In genomic region chr22:50224071-50224470, GRCh38 we compare ENCODE assay signal across 15 cellular contexts. TPM values are rescaled to one million over a fixed set of nuclear protein-coding genes. Genes with fewer than 3 reads are reported as not detected.
DNase-seq lines count a peak whose midpoint lies in the region; ATAC-seq and TF ChIP-seq lines count a peak whose summit lies in the region.
"Had no signal": no experiment of that assay in that cellular context is flagged by ENCODE, and none has a peak within 500 bp of the region (broad histone marks: within the 10 kb centered on the region; RNA-seq: fewer than 3 reads in every experiment).

No MANE protein-coding gene starts in this region.

- no peak overlapping the region for H3K4me3 ChIP-seq in neural progenitor cell
- no peak overlapping the region for H3K4me3 ChIP-seq in H7 (ENCODE audit: insufficient read depth, low read depth, low read length)

- H3K4me1 Mint-ChIP-seq in activated CD8-positive, alpha-beta memory T cell treated with anti-CD3 and anti-CD28 coated beads, Interleukin-2, amount 10 ng/mL, durations not matched to agents 7 days and 5 days: no peaks in the 10 kb centered on the region
- H3K4me1 Mint-ChIP-seq in endothelial cell (ENCODE audit: unreplicated experiment) (no peaks in the 10 kb centered on the region), neural progenitor cell (no peaks in the 10 kb centered on the region)

- H3K4me2 ChIP-seq in neural progenitor cell: no peak overlapping the region

- no peak overlapping the region for H2AFZ ChIP-seq in neural progenitor cell (replicated peaks)

- no peak overlapping the region for H3K4me3 Mint-ChIP-seq in activated CD8-positive, alpha-beta memory T cell treated with anti-CD3 and anti-CD28 coated beads, Interleukin-2, amount 10 ng/mL, durations not matched to agents 7 days and 5 days
- H3K4me3 Mint-ChIP-seq in endothelial cell (ENCODE audit: unreplicated experiment): peak overlapping the region; percentile 49
- H3K4me3 Mint-ChIP-seq in neural progenitor cell: peak overlapping the region; percentile 39
- H3K4me3 Mint-ChIP-seq: CD14-positive monocyte; CD8-positive, alpha-beta memory T cell; HFFc6 had no signal

- H3K27me3 ChIP-seq in neural progenitor cell (no peaks in the 10 kb centered on the region), H7 (ENCODE audit: control insufficient read depth, insufficient read depth, low read length) (no peaks in the 10 kb centered on the region)

- H3K4me1 ChIP-seq in neural progenitor cell: no peaks in the 10 kb centered on the region
- H3K4me1 ChIP-seq: Caco-2 had no signal

- no peaks in the 10 kb centered on the region for H3K36me3 ChIP-seq in neural progenitor cell
- peaks cover 1% of the 10 kb centered on the region for H3K36me3 ChIP-seq in H7 (replicated peaks; ENCODE audit: control insufficient read depth, insufficient read depth, low read length)

- peaks cover 15% of the 10 kb centered on the region for H3K36me3 Mint-ChIP-seq in activated CD8-positive, alpha-beta memory T cell treated with anti-CD3 and anti-CD28 coated beads, Interleukin-2, amount 10 ng/mL, durations not matched to agents 7 days and 5 days
- H3K36me3 Mint-ChIP-seq in endothelial cell (ENCODE audit: low read depth, unreplicated experiment): peaks cover 18% of the 10 kb centered on the region
- H3K36me3 Mint-ChIP-seq in neural progenitor cell: peaks cover 6% of the 10 kb centered on the region

- peak overlapping the region; percentile 9 for H3K27ac Mint-ChIP-seq in activated CD8-positive, alpha-beta memory T cell treated with anti-CD3 and anti-CD28 coated beads, Interleukin-2, amount 10 ng/mL, durations not matched to agents 7 days and 5 days
- H3K27ac Mint-ChIP-seq in endothelial cell (ENCODE audit: unreplicated experiment) (no peak overlapping the region), neural progenitor cell (no peak overlapping the region)
- H3K27ac Mint-ChIP-seq: CD14-positive monocyte, HFFc6 had no signal

- no peak overlapping the region for H3K27ac ChIP-seq in neural progenitor cell
- H3K27ac ChIP-seq: 22Rv1, HL-60 had no signal

- no peak overlapping the region for H3K9ac ChIP-seq in neural progenitor cell

- no peaks in the 10 kb centered on the region for H3K79me2 ChIP-seq in neural progenitor cell (ENCODE audit: low read depth)

- H4K20me1 ChIP-seq in neural progenitor cell (ENCODE audit: low read depth): no peaks in the 10 kb centered on the region

- H3K9me3 Mint-ChIP-seq in activated CD8-positive, alpha-beta memory T cell treated with anti-CD3 and anti-CD28 coated beads, Interleukin-2, amount 10 ng/mL, durations not matched to agents 7 days and 5 days (ENCODE audit: low read depth): no peaks in the 10 kb centered on the region
- H3K9me3 Mint-ChIP-seq in endothelial cell (ENCODE audit: unreplicated experiment) (no peaks in the 10 kb centered on the region), neural progenitor cell (no peaks in the 10 kb centered on the region)
- H3K9me3 Mint-ChIP-seq: CD14-positive monocyte; CD8-positive, alpha-beta memory T cell; HFFc6 had no signal

- TF ChIP-seq CTCF in endothelial cell (IDR thresholded peaks at IDR 0.05; ENCODE audit: unreplicated experiment) (no peak), neural progenitor cell (IDR thresholded peaks at IDR 0.05) (no peak)

- CTCF ChIA-PET in activated CD8-positive, alpha-beta memory T cell treated with anti-CD3 and anti-CD28 coated beads, Interleukin-2, amount 10 ng/mL, durations not matched to agents 7 days and 5 days (lab: Charles Lee): interaction anchor here (2.0 kb wide), 1 partner anchor 17 kb away, joined by 5 read pairs; no protein-coding TSS in a partner anchor

- no peak for DNase-seq in activated CD8-positive, alpha-beta memory T cell treated with anti-CD3 and anti-CD28 coated beads, Interleukin-2, amount 10 ng/mL, durations not matched to agents 7 days and 5 days
- no peak for DNase-seq in activated CD8-positive, alpha-beta memory T cell treated with anti-CD3 and anti-CD28 coated beads for 24 hours
- DNase-seq in Daoy (ENCODE audit: low read depth): peak; percentile 2
- DNase-seq in endothelial cell (ENCODE audit: low spot score): no peak
- no peak for DNase-seq in neural progenitor cell (ENCODE audit: low spot score)
- DNase-seq in DMS53 treated with DMSO at 0.1 percent for 48 hours (lab: John Stamatoyannopoulos, UW; ENCODE audit: unreplicated experiment): no peak
- DNase-seq in H7: no peak
- DNase-seq in effector CD4-positive, alpha-beta T cell: no peak
- DNase-seq: Caco-2; CD8-positive, alpha-beta memory T cell; HCEC 1CT; HFFc6 had no signal

- H3F3A ChIP-seq in neural progenitor cell (ENCODE audit: low read depth): no peaks in the 10 kb centered on the region

- no peak for ATAC-seq in activated CD8-positive, alpha-beta memory T cell treated with anti-CD3 and anti-CD28 coated beads, Interleukin-2, amount 10 ng/mL, durations not matched to agents 7 days and 5 days

- no peaks in the 10 kb centered on the region for H3K9me3 ChIP-seq in neural progenitor cell (ENCODE audit: low read depth)
- H3K9me3 ChIP-seq: Caco-2 had no signal

- no peaks in the 10 kb centered on the region for H3K27me3 Mint-ChIP-seq in activated CD8-positive, alpha-beta memory T cell treated with anti-CD3 and anti-CD28 coated beads, Interleukin-2, amount 10 ng/mL, durations not matched to agents 7 days and 5 days
- peaks cover 7% of the 10 kb centered on the region for H3K27me3 Mint-ChIP-seq in endothelial cell (ENCODE audit: unreplicated experiment)
- H3K27me3 Mint-ChIP-seq in neural progenitor cell (ENCODE audit: insufficient read depth, low read depth): peaks cover 13% of the 10 kb centered on the region
- H3K27me3 Mint-ChIP-seq: CD8-positive, alpha-beta memory T cell had no signal

RNA-seq across cellular contexts. Expression of gene TUBGCP6, which starts 20.8 kb away (rescaled TPM):
- 10 to 100 TPM; 60.9 to 72.0 TPM for total RNA-seq in activated CD8-positive, alpha-beta memory T cell treated with anti-CD3 and anti-CD28 coated beads, Interleukin-2, amount 10 ng/mL, durations not matched to agents 7 days and 5 days
- 9.0 and 17.3 TPM in 2 replicates for total RNA-seq in Daoy (2014; rRNA removed; shearing (Covaris generic))
- total RNA-seq in endothelial cell (ENCODE audit: unreplicated experiment) (48.5 TPM), neural progenitor cell (ENCODE audit: low replicate concordance) (16.9 and 44.6 TPM in 2 replicates)
- total RNA-seq in H7 (2014; rRNA removed; shearing (Covaris generic)): 24.0 and 31.6 TPM in 2 replicates

RNA-seq across cellular contexts. Expression of gene SELENOO, which starts 23.3 kb away (rescaled TPM):
- total RNA-seq in activated CD8-positive, alpha-beta memory T cell treated with anti-CD3 and anti-CD28 coated beads, Interleukin-2, amount 10 ng/mL, durations not matched to agents 7 days and 5 days: 10 to 100 TPM; 30.0 to 35.6 TPM
- total RNA-seq in Daoy (2014; rRNA removed; shearing (Covaris generic)): 19.1 and 20.5 TPM in 2 replicates
- total RNA-seq in endothelial cell (ENCODE audit: unreplicated experiment) (18.7 TPM), neural progenitor cell (ENCODE audit: low replicate concordance) (7.6 and 20.8 TPM in 2 replicates)
- 27.8 and 29.9 TPM in 2 replicates for total RNA-seq in H7 (2014; rRNA removed; shearing (Covaris generic))

RNA-seq across cellular contexts. Expression of gene HDAC10, which starts 27.0 kb away (rescaled TPM):
- total RNA-seq in activated CD8-positive, alpha-beta memory T cell treated with anti-CD3 and anti-CD28 coated beads, Interleukin-2, amount 10 ng/mL, durations not matched to agents 7 days and 5 days: 10 to 100 TPM; 75.2 to 96.3 TPM
- total RNA-seq in Daoy (2014; rRNA removed; shearing (Covaris generic)): 5.1 and 18.1 TPM in 2 replicates
- 42.1 TPM for total RNA-seq in endothelial cell (ENCODE audit: unreplicated experiment)
- total RNA-seq in neural progenitor cell (ENCODE audit: low replicate concordance): 5.4 and 27.6 TPM in 2 replicates
- 15.7 and 22.4 TPM in 2 replicates for total RNA-seq in H7 (2014; rRNA removed; shearing (Covaris generic))

RNA-seq across cellular contexts. Expression of gene MAPK12, which starts 37.4 kb away (rescaled TPM):
- 10 to 100 TPM; 13.9 to 15.8 TPM for total RNA-seq in activated CD8-positive, alpha-beta memory T cell treated with anti-CD3 and anti-CD28 coated beads, Interleukin-2, amount 10 ng/mL, durations not matched to agents 7 days and 5 days
- total RNA-seq in Daoy (2014; rRNA removed; shearing (Covaris generic)): 14.6 and 16.9 TPM in 2 replicates
- 33.4 TPM for total RNA-seq in endothelial cell (ENCODE audit: unreplicated experiment)
- 18.7 and 28.4 TPM in 2 replicates for total RNA-seq in neural progenitor cell (ENCODE audit: low replicate concordance)
- total RNA-seq in H7 (2014; rRNA removed; shearing (Covaris generic)): 21.2 and 23.8 TPM in 2 replicates

RNA-seq across cellular contexts. Expression of gene TRABD, which starts 38.4 kb away (rescaled TPM):
- 100 to 1,000 TPM; 141 to 177 TPM for total RNA-seq in activated CD8-positive, alpha-beta memory T cell treated with anti-CD3 and anti-CD28 coated beads, Interleukin-2, amount 10 ng/mL, durations not matched to agents 7 days and 5 days
- 21.8 and 26.3 TPM in 2 replicates for total RNA-seq in Daoy (2014; rRNA removed; shearing (Covaris generic))
- total RNA-seq in endothelial cell (ENCODE audit: unreplicated experiment) (33.1 TPM), neural progenitor cell (ENCODE audit: low replicate concordance) (15.4 and 37.4 TPM in 2 replicates)
- 83.1 and 84.6 TPM in 2 replicates for total RNA-seq in H7 (2014; rRNA removed; shearing (Covaris generic))
